Comparison of ENCODE assay signal across 16 cellular contexts in the genomic region with DNA sequence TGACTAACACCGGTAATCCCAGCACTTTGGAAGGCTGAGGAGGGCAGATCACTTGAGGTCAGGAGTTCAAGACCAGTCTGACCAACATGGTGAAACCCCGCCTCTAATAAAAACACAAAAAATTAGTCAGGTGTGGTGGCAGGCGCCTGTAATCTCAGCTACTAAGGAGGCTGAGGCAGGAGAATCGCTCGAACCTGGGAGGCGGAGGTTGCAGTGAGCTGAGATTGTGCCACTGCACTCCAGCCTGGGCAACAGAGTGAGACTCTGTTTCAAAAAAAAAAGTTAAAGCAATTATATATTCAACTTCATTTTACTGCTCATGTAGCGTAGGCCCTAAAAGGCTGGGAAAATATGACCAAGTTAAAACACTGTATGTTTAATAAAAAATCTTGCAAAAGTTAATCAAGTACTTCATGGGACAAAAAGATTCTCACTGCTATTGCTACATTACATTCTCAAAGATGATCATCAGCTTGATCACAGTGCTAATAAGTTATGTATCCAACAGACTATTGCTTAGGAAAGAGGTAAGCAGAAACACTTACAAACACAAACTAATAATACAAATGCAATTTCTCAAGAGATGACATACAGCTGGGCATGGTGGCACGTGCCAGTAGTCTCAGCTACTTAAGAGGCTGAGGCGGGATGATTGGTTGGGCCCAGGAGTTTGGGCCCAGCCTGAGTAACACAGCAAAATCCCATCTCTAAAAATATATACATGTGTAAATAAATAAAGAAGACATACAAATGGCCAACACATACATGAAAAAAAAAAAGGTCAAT. TPM values are rescaled to one million over a fixed set of nuclear protein-coding genes. Genes with fewer than 3 reads are reported as not detected.
DNase-seq lines count a peak whose midpoint lies in the region; ATAC-seq and TF ChIP-seq lines count a peak whose summit lies in the region.
"Had no signal": no experiment of that assay in that cellular context is flagged by ENCODE, and none has a peak within 500 bp of the region (broad histone marks: within the 10 kb centered on the region; RNA-seq: fewer than 3 reads in every experiment).

No MANE protein-coding gene starts in this region.

- H3K4me2 ChIP-seq in SK-N-SH, result 0 out of 2 replicates have a peak overlapping the region, but pooled peaks have one; percentile 72

- H3K27ac ChIP-seq in SK-N-SH (ENCODE audit: low read depth in 2 of 2, low read length in 1 of 2), result no peak overlapping the region
- H3K27ac ChIP-seq in vagina, result no peak overlapping the region
- H3K27ac ChIP-seq: 22Rv1, epithelial cell of prostate, ovary, tibial artery had no signal

- ATAC-seq in SK-N-SH treated with all-trans-retinoic acid at 6 μM for 48 hours (no peak), natural killer cell (no peak)
- ATAC-seq in activated naive CD8-positive, alpha-beta T cell treated with anti-CD3 and anti-CD28 coated beads, Interleukin-2, amount 10 ng/mL, durations not matched to agents 7 days and 5 days (ENCODE audit: low read depth), result no peak
- ATAC-seq: left ventricle myocardium superior had no signal

- in situ Hi-C loops in G401 (cut with HindIII; ENCODE audit: low sequenced_read_pairs), result no loop called here

- no peaks in the 10 kb centered on the region for H3K27me3 Mint-ChIP-seq in activated naive CD8-positive, alpha-beta T cell treated with anti-CD3 and anti-CD28 coated beads, Interleukin-2, amount 10 ng/mL, durations not matched to agents 7 days and 5 days
- H3K27me3 Mint-ChIP-seq in natural killer cell (ENCODE audit: low read depth in 2 of 2), result no peaks in the 10 kb centered on the region

- H3K9me3 ChIP-seq in SK-N-SH (no peaks in the 10 kb centered on the region), vagina (no peaks in the 10 kb centered on the region)
- H3K9me3 ChIP-seq: ovary, tibial artery had no signal

- peaks cover 53% of the 10 kb centered on the region for H4K20me1 ChIP-seq in SK-N-SH (ENCODE audit: insufficient read depth)

- H3K9me2 ChIP-seq in SK-N-SH, result no peaks in the 10 kb centered on the region

- POLR2A ChIA-PET in SK-N-SH (lab: Yijun Ruan, JAX), result no interaction called here
- POLR2A ChIA-PET in activated naive CD8-positive, alpha-beta T cell treated with anti-CD3 and anti-CD28 coated beads, Interleukin-2, amount 10 ng/mL, durations not matched to agents 7 days and 5 days (lab: Charles Lee), result no interaction called here

- DNase-seq in SK-N-SH (no peak), HT1080 (ENCODE audit: low read depth) (peak; percentile 12), natural killer cell (no peak), vagina (ENCODE audit: extremely low spot score in 2 of 2) (no peak), G401 (ENCODE audit: low spot score) (no peak)
- no peak for DNase-seq in activated naive CD8-positive, alpha-beta T cell treated with anti-CD3 and anti-CD28 coated beads, Interleukin-2, amount 10 ng/mL, durations not matched to agents 7 days and 5 days
- DNase-seq in stimulated activated CD4-positive, alpha-beta T cell treated with anti-CD3 and anti-CD28 coated beads, Interleukin-12 subunit alpha, Interleukin-12 subunit beta, amount 100 ng/mL, for 4 hours, result no peak
- DNase-seq: activated CD4-positive, alpha-beta T cell treated with anti-CD3 and anti-CD28 coated beads for 1 hour; cerebellar nuclear complex; hippocampal formation; left ventricle myocardium superior; ovary; tibial artery had no signal

- no peak overlapping the region for H2AFZ ChIP-seq in SK-N-SH (ENCODE audit: low read depth)

- 88% methylated on average over 9 of the region's 9 CpGs for WGBS in SK-N-SH (ENCODE audit: low lambda C conversion rate)

- H3K4me3 Mint-ChIP-seq in activated naive CD8-positive, alpha-beta T cell treated with anti-CD3 and anti-CD28 coated beads, Interleukin-2, amount 10 ng/mL, durations not matched to agents 7 days and 5 days, result peak overlapping the region; percentile 6
- peak overlapping the region; percentile 67 for H3K4me3 Mint-ChIP-seq in natural killer cell

- no peak for TF ChIP-seq EP300 in SK-N-SH (IDR thresholded peaks at IDR 0.05; ENCODE audit: borderline replicate concordance in 1 of 2, low read depth in 1 of 2, low read length in 1 of 2)

- no peak overlapping the region for H3K27ac Mint-ChIP-seq in activated naive CD8-positive, alpha-beta T cell treated with anti-CD3 and anti-CD28 coated beads, Interleukin-2, amount 10 ng/mL, durations not matched to agents 7 days and 5 days
- peak overlapping the region; percentile 14 to 15 for H3K27ac Mint-ChIP-seq in natural killer cell

- intact Hi-C loops in natural killer cell (cut with micrococcal nuclease), result loop anchor here (10.0 kb wide), 1 partner anchor 1752 kb away; a partner anchor contains a TSS
- intact Hi-C loops in vagina (cut with DNase I), result no loop called here

- no peaks in the 10 kb centered on the region for H3K9me3 Mint-ChIP-seq in activated naive CD8-positive, alpha-beta T cell treated with anti-CD3 and anti-CD28 coated beads, Interleukin-2, amount 10 ng/mL, durations not matched to agents 7 days and 5 days
- no peaks in the 10 kb centered on the region for H3K9me3 Mint-ChIP-seq in natural killer cell

- peaks cover 4% of the 10 kb centered on the region for H3K36me3 Mint-ChIP-seq in activated naive CD8-positive, alpha-beta T cell treated with anti-CD3 and anti-CD28 coated beads, Interleukin-2, amount 10 ng/mL, durations not matched to agents 7 days and 5 days
- no peaks in the 10 kb centered on the region for H3K36me3 Mint-ChIP-seq in natural killer cell

- H3K79me2 ChIP-seq in SK-N-SH (ENCODE audit: insufficient read depth), result peaks cover 97% of the 10 kb centered on the region

- H3F3A ChIP-seq in SK-N-SH (replicated peaks; ENCODE audit: insufficient read depth), result peaks cover 16% of the 10 kb centered on the region

- no peak for TF ChIP-seq POLR2A in vagina (IDR thresholded peaks at IDR 0.05)

- TF ChIP-seq CTCF in SK-N-SH (IDR thresholded peaks at IDR 0.05), result no peak
- no peak for TF ChIP-seq CTCF in natural killer cell (IDR thresholded peaks at IDR 0.05)
- no peak for TF ChIP-seq CTCF in vagina (IDR thresholded peaks at IDR 0.05)

- H3K27me3 ChIP-seq in SK-N-SH (ENCODE audit: insufficient read depth) (no peaks in the 10 kb centered on the region), vagina (no peaks in the 10 kb centered on the region)
- H3K27me3 ChIP-seq: ovary, tibial artery had no signal

- peaks cover 4 to 22% of the 10 kb centered on the region in 2 experiments for H3K36me3 ChIP-seq in SK-N-SH (replicated peaks in 1 of 2; ENCODE audit: control insufficient read depth in 1 of 2, insufficient read depth in 2 of 2, low read length in 1 of 2)
- H3K36me3 ChIP-seq in vagina, result no peaks in the 10 kb centered on the region
- H3K36me3 ChIP-seq: ovary, tibial artery had no signal

- H3K9ac ChIP-seq in SK-N-SH, result no peak overlapping the region

- CTCF ChIA-PET in SK-N-SH (lab: Yijun Ruan, JAX), result no interaction called here

- H3K4me3 ChIP-seq in SK-N-SH (ENCODE audit: low read depth in 2 of 2, low read length in 1 of 2) (0 out of 4 replicates have a peak overlapping the region, but pooled peaks of 1 of the 2 experiments have one; percentile 13), vagina (no peak overlapping the region)
- H3K4me3 ChIP-seq: ovary had no signal

- H3K4me1 ChIP-seq in SK-N-SH (ENCODE audit: control insufficient read depth in 1 of 2, insufficient read depth in 2 of 2, low read depth in 1 of 2, low read length in 1 of 2) (peaks cover 4 to 7% of the 10 kb centered on the region in 2 experiments; a peak in 2 of 4 replicates), vagina (peaks cover 55% of the 10 kb centered on the region)

- H3K4me1 Mint-ChIP-seq in activated naive CD8-positive, alpha-beta T cell treated with anti-CD3 and anti-CD28 coated beads, Interleukin-2, amount 10 ng/mL, durations not matched to agents 7 days and 5 days, result peaks cover 35% of the 10 kb centered on the region
- peaks cover 40 to 48% of the 10 kb centered on the region in 2 donors for H3K4me1 Mint-ChIP-seq in natural killer cell

- TF ChIP-seq RAD21 in SK-N-SH (IDR thresholded peaks at IDR 0.05; ENCODE audit: low read length), result no peak

TF ChIP-seq in SK-N-SH treated with all-trans-retinoic acid at 6 μM for 48 hours, 23 proteins besides CTCF, POLR2A, EP300 and RAD21 (continues in another document):
- TF ChIP-seq ZNF565 (CRISPR knock-in tag; conservative IDR thresholded peaks at IDR 0.05; ENCODE audit: low read depth) (no peak), ZC3H10 (CRISPR knock-in tag; IDR thresholded peaks at IDR 0.05) (no peak), ZFP30 (CRISPR knock-in tag; IDR thresholded peaks at IDR 0.05) (no peak)

RNA-seq across cellular contexts. Expression of a gene that starts 2.7 kb away (rescaled TPM):
- 21.3 and 27.7 TPM in 2 replicates for polyA plus RNA-seq in SK-N-SH (2012; rRNA removed)
- polyA plus RNA-seq in SK-N-SH (2012; cell fraction: cytosol; rRNA removed), result 38.9 and 50.1 TPM in 2 replicates
- polyA plus RNA-seq in SK-N-SH (2012; cell fraction: nucleus; rRNA removed), result 7.9 and 17.5 TPM in 2 replicates
- total RNA-seq in HT1080 (2014; rRNA removed; shearing (Covaris generic)), result 58.6 and 64.6 TPM in 2 replicates
- polyA plus RNA-seq in HT1080 (2015; cell fraction: cytosol; rRNA removed), result 107 and 142 TPM in 2 replicates
- polyA plus RNA-seq in HT1080 (2015; cell fraction: nucleus; rRNA removed), result 92.4 and 115 TPM in 2 replicates
- 10 to 100 TPM; 58.9 to 61.1 TPM for total RNA-seq in activated naive CD8-positive, alpha-beta T cell treated with anti-CD3 and anti-CD28 coated beads, Interleukin-2, amount 10 ng/mL, durations not matched to agents 7 days and 5 days
- total RNA-seq in natural killer cell, result 10 to 100 TPM; 77.6 to 90.7 (median 89.3) TPM
- 45.2 TPM for total RNA-seq in vagina
- 127 and 223 TPM in 2 replicates for total RNA-seq in G401 (2014; rRNA removed; shearing (Covaris generic))

RNA-seq across cellular contexts. Expression of a gene that starts 17.3 kb away (rescaled TPM):
- polyA plus RNA-seq in SK-N-SH (2012; rRNA removed), result 19.0 TPM in 2 replicates
- 16.7 and 22.0 TPM in 2 replicates for polyA plus RNA-seq in SK-N-SH (2012; cell fraction: cytosol; rRNA removed)
- polyA plus RNA-seq in SK-N-SH (2012; cell fraction: nucleus; rRNA removed), result 17.6 and 19.7 TPM in 2 replicates
- 31.6 and 35.9 TPM in 2 replicates for total RNA-seq in HT1080 (2014; rRNA removed; shearing (Covaris generic))
- 25.7 and 28.8 TPM in 2 replicates for polyA plus RNA-seq in HT1080 (2015; cell fraction: cytosol; rRNA removed)
- 33.2 and 37.6 TPM in 2 replicates for polyA plus RNA-seq in HT1080 (2015; cell fraction: nucleus; rRNA removed)
- total RNA-seq in activated naive CD8-positive, alpha-beta T cell treated with anti-CD3 and anti-CD28 coated beads, Interleukin-2, amount 10 ng/mL, durations not matched to agents 7 days and 5 days, result 10 to 100 TPM; 27.2 to 30.6 TPM
- 10 to 100 TPM; 19.1 to 24.3 (median 23.6) TPM for total RNA-seq in natural killer cell
- total RNA-seq in vagina, result 47.6 TPM
- 19.4 and 45.1 TPM in 2 replicates for total RNA-seq in G401 (2014; rRNA removed; shearing (Covaris generic))
